Comparison of ENCODE assay signal across 17 cellular contexts in the genomic region with DNA sequence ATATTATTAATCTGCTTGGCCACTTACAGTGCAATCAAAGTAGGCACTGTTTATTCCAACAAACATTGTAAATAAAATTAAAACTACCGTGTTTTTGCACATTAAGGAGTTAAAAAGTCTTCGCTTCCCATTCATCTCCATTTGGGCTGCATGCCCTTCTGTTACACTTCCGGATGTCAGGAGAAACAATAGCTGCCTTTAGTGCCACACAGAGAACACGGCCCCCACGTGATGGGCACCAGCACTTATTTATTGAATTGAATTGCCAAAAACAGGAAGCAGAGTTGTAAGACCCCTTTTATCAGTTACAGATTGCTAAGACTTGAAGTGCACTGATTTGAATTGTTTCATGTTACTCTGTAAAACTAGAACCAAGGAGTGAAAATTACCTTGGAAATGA.
DNase-seq lines count a peak whose midpoint lies in the region; ATAC-seq and TF ChIP-seq lines count a peak whose summit lies in the region.
"Had no signal": no experiment of that assay in that cellular context is flagged by ENCODE, and none has a peak within 500 bp of the region (broad histone marks: within the 10 kb centered on the region; RNA-seq: fewer than 3 reads in every experiment).

No MANE protein-coding gene starts in this region.

- 79% methylated on average over 5 of the region's 5 CpGs for WGBS in mesenchymal stem cell

- ATAC-seq in HG03039 (IDR thresholded peaks at IDR 0.05; ENCODE audit: unreplicated experiment), result no peak
- ATAC-seq in GM18502 (IDR thresholded peaks at IDR 0.05; ENCODE audit: poor library complexity, unreplicated experiment), result no peak
- ATAC-seq: activated naive CD4-positive, alpha-beta T cell treated with anti-CD3 and anti-CD28 coated beads, Interleukin-2, amount 50 U/mL, for 72 hours; Panc1; T-cell had no signal

- H2BK120ac ChIP-seq in mesenchymal stem cell (ENCODE audit: low read depth, low read length), result no peak overlapping the region

- H3K14ac ChIP-seq in mesenchymal stem cell (ENCODE audit: low read length in 2 of 2), result no peak overlapping the region

- no peak overlapping the region for H2AFZ ChIP-seq in OCI-LY1 (ENCODE audit: low read length)
- no peak overlapping the region for H2AFZ ChIP-seq in mesenchymal stem cell (ENCODE audit: low read depth, low read length)

- peak overlapping the region; percentile 20 for H3K27ac ChIP-seq in OCI-LY1 (ENCODE audit: low read depth, low read length, poor library complexity, severe bottlenecking)
- H3K27ac ChIP-seq in mesenchymal stem cell (ENCODE audit: low read length, poor library complexity, severe bottlenecking), result no peak overlapping the region
- H3K27ac ChIP-seq in brain microvascular endothelial cell, result no peak overlapping the region
- H3K27ac ChIP-seq: BLaER1, prostate gland had no signal

- TF ChIP-seq CTCF in OCI-LY1 (IDR thresholded peaks at IDR 0.05; ENCODE audit: low read length) (no peak), brain microvascular endothelial cell (IDR thresholded peaks at IDR 0.05; ENCODE audit: low read depth, low read length, missing control alignments) (no peak)

- no peak overlapping the region for H3K4me3 ChIP-seq in OCI-LY1 (ENCODE audit: low read depth, low read length, poor library complexity, severe bottlenecking)
- H3K4me3 ChIP-seq in mesenchymal stem cell (ENCODE audit: insufficient read depth in 1 of 2, low read depth in 1 of 2, low read length in 2 of 2), result no peak overlapping the region
- no peak overlapping the region for H3K4me3 ChIP-seq in brain microvascular endothelial cell (ENCODE audit: low read depth, low read length)
- H3K4me3 ChIP-seq: BLaER1, esophagus squamous epithelium, prostate gland had no signal

- H3K18ac ChIP-seq in mesenchymal stem cell (ENCODE audit: low read depth in 1 of 2, low read length in 2 of 2), result no peak overlapping the region

- H3K27me3 ChIP-seq in OCI-LY1 (ENCODE audit: insufficient read depth, low read length) (no peaks in the 10 kb centered on the region), mesenchymal stem cell (ENCODE audit: control insufficient read depth in 1 of 2, insufficient read depth in 1 of 2, low read length in 2 of 2) (no peaks in the 10 kb centered on the region), brain microvascular endothelial cell (replicated peaks) (no peaks in the 10 kb centered on the region)
- H3K27me3 ChIP-seq: BLaER1, esophagus squamous epithelium had no signal

- H2AK5ac ChIP-seq in mesenchymal stem cell (ENCODE audit: low read length, severe bottlenecking), result peak overlapping the region; percentile 52

- in situ Hi-C loops in brain microvascular endothelial cell (cut with HindIII; ENCODE audit: low pct_ligation_motif_present, low sequenced_read_pairs), result no loop called here

- H3K9ac ChIP-seq in OCI-LY1 (ENCODE audit: low read length) (no peak overlapping the region), mesenchymal stem cell (ENCODE audit: low read length) (no peak overlapping the region)
- H3K9ac ChIP-seq: BLaER1 had no signal

- no peak overlapping the region for H4K91ac ChIP-seq in mesenchymal stem cell (ENCODE audit: low read length)

- no peaks in the 10 kb centered on the region for H3K9me2 ChIP-seq in OCI-LY1 (ENCODE audit: low read depth, low read length)

- peaks cover 5% of the 10 kb centered on the region; the same call in 1 of the 2 replicates for H3K79me2 ChIP-seq in OCI-LY1 (ENCODE audit: insufficient read depth, low read length)

- H3K36me3 ChIP-seq in OCI-LY1 (ENCODE audit: insufficient read depth, low read length), result peaks cover 40% of the 10 kb centered on the region
- H3K36me3 ChIP-seq in mesenchymal stem cell (ENCODE audit: control insufficient read depth in 1 of 2, insufficient read depth in 2 of 2, low read depth in 1 of 2, low read length in 2 of 2), result peaks cover 0 to 16% of the 10 kb centered on the region in 2 experiments
- H3K36me3 ChIP-seq in brain microvascular endothelial cell (replicated peaks), result peaks cover 2% of the 10 kb centered on the region
- H3K36me3 ChIP-seq: BLaER1, esophagus squamous epithelium, prostate gland had no signal

- DNase-seq in dermis blood vessel endothelial cell (peak; percentile 78), mesenchymal stem cell (no peak), superior temporal gyrus (ENCODE audit: extremely low spot score) (peak; percentile 76), brain microvascular endothelial cell (no peak)
- DNase-seq: activated B cell treated with CpG ODN at 0.5 μM for 24 hours, esophagus squamous epithelium, MV-4-11, NCI-H524, T-cell, trophoblast cell had no signal

- H2BK5ac ChIP-seq in mesenchymal stem cell (ENCODE audit: low read depth, low read length, poor library complexity, severe bottlenecking), result no peak overlapping the region

- peaks cover 11% of the 10 kb centered on the region for H3K79me1 ChIP-seq in mesenchymal stem cell (replicated peaks; ENCODE audit: low read length, poor library complexity, severe bottlenecking)

- no peaks in the 10 kb centered on the region for H4K20me1 ChIP-seq in OCI-LY1 (ENCODE audit: insufficient read depth, low read length)
- H4K20me1 ChIP-seq: BLaER1 had no signal

- H3K9me3 ChIP-seq in OCI-LY1 (ENCODE audit: low read length) (peaks cover 3% of the 10 kb centered on the region; the same call in 1 of the 2 replicates), mesenchymal stem cell (ENCODE audit: control insufficient read depth, low read length) (no peaks in the 10 kb centered on the region)
- H3K9me3 ChIP-seq: BLaER1, esophagus squamous epithelium, prostate gland had no signal

- no peak overlapping the region for H4K8ac ChIP-seq in mesenchymal stem cell (ENCODE audit: low read length)

- no peak overlapping the region for H2BK12ac ChIP-seq in mesenchymal stem cell (ENCODE audit: low read length in 2 of 2)

- no peak overlapping the region for H3K23ac ChIP-seq in mesenchymal stem cell (ENCODE audit: low read length in 2 of 2)

- no peak overlapping the region for H3K4ac ChIP-seq in mesenchymal stem cell (ENCODE audit: low read depth in 1 of 2, low read length in 2 of 2)

- peak overlapping the region; percentile 18; the same call in 1 of the 2 replicates for H3K4me2 ChIP-seq in OCI-LY1 (ENCODE audit: low read length)
- no peak overlapping the region for H3K4me2 ChIP-seq in mesenchymal stem cell (ENCODE audit: low read length, poor library complexity, severe bottlenecking)
- H3K4me2 ChIP-seq: BLaER1 had no signal

- no peaks in the 10 kb centered on the region for H3F3A ChIP-seq in OCI-LY1 (ENCODE audit: insufficient read depth, low read length)

- H2BK15ac ChIP-seq in mesenchymal stem cell (ENCODE audit: low read depth, poor library complexity, severe bottlenecking), result no peak overlapping the region

- H3K4me1 ChIP-seq in OCI-LY1 (ENCODE audit: insufficient read depth, low read length, severe bottlenecking), result peaks cover 44% of the 10 kb centered on the region
- peaks cover 2% of the 10 kb centered on the region for H3K4me1 ChIP-seq in mesenchymal stem cell (ENCODE audit: control insufficient read depth, insufficient read depth, low read depth, low read length)
- H3K4me1 ChIP-seq: prostate gland had no signal

Comparison
In these comparisons a context has a peak if more than half of its experiments do, and no peak if none do; other contexts are left out.
1. DNase-seq: peak in dermis blood vessel endothelial cell (single experiment) and superior temporal gyrus (single experiment); none in mesenchymal stem cell (single experiment) and brain microvascular endothelial cell (single experiment).